ENCODE assay signal across 20 cellular contexts in the genomic region with DNA sequence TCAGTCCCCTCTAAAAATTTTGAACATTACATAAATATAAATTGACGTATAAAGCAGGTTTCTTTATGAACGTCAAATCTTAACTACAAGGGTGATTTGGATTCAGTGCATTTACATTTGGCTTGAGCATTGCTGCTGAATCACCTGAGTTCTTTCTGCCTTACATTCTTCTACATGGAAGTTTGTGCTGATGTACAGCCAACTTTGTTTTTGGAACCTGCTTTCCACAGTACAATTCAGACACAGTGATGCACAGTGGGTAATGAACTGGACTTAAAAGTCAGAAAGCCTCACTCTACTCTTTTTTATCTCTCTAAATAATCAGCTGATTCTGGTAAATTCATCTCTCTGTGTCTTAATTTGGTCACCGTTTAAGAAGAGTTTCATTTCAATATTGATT. TPM values are rescaled to one million over a fixed set of nuclear protein-coding genes. Genes with fewer than 3 reads are reported as not detected.
"Had no signal": no experiment of that assay in that cellular context is flagged by ENCODE, and none has a peak within 500 bp of the region (broad histone marks: within the 10 kb centered on the region; RNA-seq: fewer than 3 reads in every experiment).

No MANE protein-coding gene starts in this region.

- DNase-seq: caudate nucleus; cerebellar nuclear complex; dorsolateral prefrontal cortex; effector CD4-positive, alpha-beta T cell; foreskin keratinocyte; glutamatergic neuron; left colon; natural killer cell; occipital lobe; pancreas; sigmoid colon; stimulated activated CD4-positive, alpha-beta T cell treated with anti-CD3 and anti-CD28 coated beads, Interleukin-2, amount 100 ng/mL, for 24 hours; stimulated activated CD4-positive, alpha-beta T cell treated with anti-CD3 and anti-CD28 coated beads, Interleukin-4, amount 100 ng/mL, for 24 hours; stimulated activated naive CD4-positive, alpha-beta T cell treated with Interleukin-2 at 50 U/mL for 16 hours; stomach; upper lobe of left lung had no signal

- H3K4me3 ChIP-seq: dorsolateral prefrontal cortex, lung, pancreas, sigmoid colon, stomach, tibial nerve, upper lobe of left lung had no signal

- H3K27me3 ChIP-seq: dorsolateral prefrontal cortex, foreskin keratinocyte, pancreas, sigmoid colon, stomach, tibial nerve, upper lobe of left lung had no signal

- H3K36me3 ChIP-seq: pancreas, sigmoid colon, stomach, tibial nerve, upper lobe of left lung had no signal

- H3K27ac ChIP-seq: dorsolateral prefrontal cortex, foreskin keratinocyte, pancreas, tibial nerve, upper lobe of left lung had no signal

- H3K4me1 ChIP-seq: foreskin keratinocyte, upper lobe of left lung had no signal

- H3K9me3 ChIP-seq: pancreas had no signal

- ATAC-seq: foreskin keratinocyte; left colon; natural killer cell; pancreas; stimulated activated effector memory CD8-positive, alpha-beta T cell treated with anti-CD3 and anti-CD28 coated beads, Interleukin-12 subunit alpha, Interleukin-12 subunit beta, amount 100 ng/mL, for 72 hours had no signal

RNA-seq across cellular contexts. Expression of a gene that starts 47.6 kb away (rescaled TPM):
- total RNA-seq: foreskin keratinocyte, mononuclear cell had no signal
